ENCODE assay signal across 8 cellular contexts in the genomic region with DNA sequence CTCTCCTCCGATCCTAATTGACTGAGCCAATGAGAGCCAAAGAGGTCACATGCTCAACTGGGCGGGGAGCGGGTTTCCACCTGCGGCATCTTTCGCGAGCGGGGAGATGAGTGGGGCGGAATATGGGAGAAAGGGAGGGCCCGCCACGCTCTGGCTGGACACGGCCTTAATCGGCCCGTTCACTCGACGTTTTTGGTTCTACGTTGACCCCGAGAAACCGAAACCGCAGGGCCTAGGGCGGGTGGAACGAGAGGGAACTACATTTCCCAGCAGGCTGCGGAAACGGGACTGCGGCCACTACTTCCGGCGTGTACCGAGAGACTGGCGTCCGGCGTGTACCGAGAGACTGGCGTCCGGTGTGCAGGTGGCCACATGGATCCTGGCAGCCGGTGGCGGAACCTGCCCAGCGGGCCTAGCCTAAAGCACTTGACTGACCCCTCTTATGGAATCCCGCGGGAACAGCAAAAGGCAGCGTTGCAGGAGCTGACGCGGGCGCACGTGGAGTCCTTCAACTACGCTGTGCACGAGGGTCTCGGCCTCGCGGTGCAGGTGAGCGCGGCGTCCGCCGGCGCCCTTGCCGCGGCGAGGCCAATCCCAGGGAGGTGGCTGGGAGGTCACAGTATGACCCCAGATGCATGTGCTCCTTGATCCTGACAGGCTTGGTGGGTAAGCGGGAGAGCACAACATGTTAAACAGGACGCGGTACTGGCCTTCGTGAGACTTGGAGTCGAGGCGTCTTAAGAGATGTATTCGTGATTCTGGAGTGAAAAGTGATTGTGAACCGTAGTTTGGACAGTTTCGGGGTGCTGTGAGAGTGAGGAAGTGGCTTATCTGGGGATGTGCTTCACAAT. TPM values are rescaled to one million over a fixed set of nuclear protein-coding genes. Genes with fewer than 3 reads are reported as not detected.
A peak's percentile ranks its signal among the peaks of the same experiment; 100 is the strongest.
DNase-seq lines count a peak whose midpoint lies in the region; ATAC-seq lines count a peak whose summit lies in the region.

A gene with protein sequence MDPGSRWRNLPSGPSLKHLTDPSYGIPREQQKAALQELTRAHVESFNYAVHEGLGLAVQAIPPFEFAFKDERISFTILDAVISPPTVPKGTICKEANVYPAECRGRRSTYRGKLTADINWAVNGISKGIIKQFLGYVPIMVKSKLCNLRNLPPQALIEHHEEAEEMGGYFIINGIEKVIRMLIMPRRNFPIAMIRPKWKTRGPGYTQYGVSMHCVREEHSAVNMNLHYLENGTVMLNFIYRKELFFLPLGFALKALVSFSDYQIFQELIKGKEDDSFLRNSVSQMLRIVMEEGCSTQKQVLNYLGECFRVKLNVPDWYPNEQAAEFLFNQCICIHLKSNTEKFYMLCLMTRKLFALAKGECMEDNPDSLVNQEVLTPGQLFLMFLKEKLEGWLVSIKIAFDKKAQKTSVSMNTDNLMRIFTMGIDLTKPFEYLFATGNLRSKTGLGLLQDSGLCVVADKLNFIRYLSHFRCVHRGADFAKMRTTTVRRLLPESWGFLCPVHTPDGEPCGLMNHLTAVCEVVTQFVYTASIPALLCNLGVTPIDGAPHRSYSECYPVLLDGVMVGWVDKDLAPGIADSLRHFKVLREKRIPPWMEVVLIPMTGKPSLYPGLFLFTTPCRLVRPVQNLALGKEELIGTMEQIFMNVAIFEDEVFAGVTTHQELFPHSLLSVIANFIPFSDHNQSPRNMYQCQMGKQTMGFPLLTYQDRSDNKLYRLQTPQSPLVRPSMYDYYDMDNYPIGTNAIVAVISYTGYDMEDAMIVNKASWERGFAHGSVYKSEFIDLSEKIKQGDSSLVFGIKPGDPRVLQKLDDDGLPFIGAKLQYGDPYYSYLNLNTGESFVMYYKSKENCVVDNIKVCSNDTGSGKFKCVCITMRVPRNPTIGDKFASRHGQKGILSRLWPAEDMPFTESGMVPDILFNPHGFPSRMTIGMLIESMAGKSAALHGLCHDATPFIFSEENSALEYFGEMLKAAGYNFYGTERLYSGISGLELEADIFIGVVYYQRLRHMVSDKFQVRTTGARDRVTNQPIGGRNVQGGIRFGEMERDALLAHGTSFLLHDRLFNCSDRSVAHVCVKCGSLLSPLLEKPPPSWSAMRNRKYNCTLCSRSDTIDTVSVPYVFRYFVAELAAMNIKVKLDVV (plus strand): TSS at position 343 of the 851 bp plus-strand sequence. CDS start 30 bp downstream, at position 373.

- peaks cover 0 to 1% of the 10 kb centered on the region in 2 donors for H3K27me3 Mint-ChIP-seq in CD8-positive, alpha-beta memory T cell
- no peaks in the 10 kb centered on the region for H3K27me3 Mint-ChIP-seq in activated CD8-positive, alpha-beta T cell treated with anti-CD3 and anti-CD28 coated beads, Interleukin-2, amount 10 ng/mL, durations not matched to agents 7 days and 5 days (ENCODE audit: low read depth)

- CTCF ChIA-PET in CD8-positive, alpha-beta memory T cell (lab: Charles Lee): no interaction called here
- CTCF ChIA-PET in activated CD8-positive, alpha-beta T cell treated with anti-CD3 and anti-CD28 coated beads, Interleukin-2, amount 10 ng/mL, durations not matched to agents 7 days and 5 days (lab: Charles Lee): interaction anchor here (0.8 to 1.6 kb wide), 3 partner anchors 10 to 41 kb away, joined by 4 to 6 read pairs (median 6); no protein-coding TSS in a partner anchor

- H3K4me1 Mint-ChIP-seq in CD8-positive, alpha-beta memory T cell: peaks cover 18 to 30% (median 20%) of the 10 kb centered on the region in 3 donors
- H3K4me1 Mint-ChIP-seq in activated CD8-positive, alpha-beta T cell treated with anti-CD3 and anti-CD28 coated beads, Interleukin-2, amount 10 ng/mL, durations not matched to agents 7 days and 5 days (ENCODE audit: low read depth): peaks cover 21% of the 10 kb centered on the region

- peaks cover 0 to 17% (median 2%) of the 10 kb centered on the region in 3 donors for H3K36me3 Mint-ChIP-seq in CD8-positive, alpha-beta memory T cell
- peaks cover 8% of the 10 kb centered on the region for H3K36me3 Mint-ChIP-seq in activated CD8-positive, alpha-beta T cell treated with anti-CD3 and anti-CD28 coated beads, Interleukin-2, amount 10 ng/mL, durations not matched to agents 7 days and 5 days (ENCODE audit: low read depth)

- POLR2A ChIA-PET in CD8-positive, alpha-beta memory T cell (lab: Charles Lee): no interaction called here
- POLR2A ChIA-PET in activated CD8-positive, alpha-beta T cell treated with anti-CD3 and anti-CD28 coated beads, Interleukin-2, amount 10 ng/mL, durations not matched to agents 7 days and 5 days (lab: Charles Lee): interaction anchor here (0.6 to 1.5 kb wide), 3 partner anchors 22 to 264 kb away, joined by 3 to 5 read pairs (median 3); no protein-coding TSS in a partner anchor

- H3K36me3 ChIP-seq in CD8-positive, alpha-beta memory T cell (ENCODE audit: insufficient read depth, low read length): peaks cover 5% of the 10 kb centered on the region
- H3K36me3 ChIP-seq in effector memory CD4-positive, alpha-beta T cell (ENCODE audit: control insufficient read depth, insufficient read depth, low read length): peaks cover 6% of the 10 kb centered on the region

- peak within 1 kb of the TSS; percentile 93 for H3K27ac ChIP-seq in CD8-positive, alpha-beta memory T cell (ENCODE audit: low read depth, low read length)
- H3K27ac ChIP-seq in effector memory CD4-positive, alpha-beta T cell (ENCODE audit: insufficient read depth, low read length, poor library complexity, severe bottlenecking): peak within 1 kb of the TSS; percentile 84

- H3K9me3 Mint-ChIP-seq in CD8-positive, alpha-beta memory T cell: no peaks in the 10 kb centered on the region
- no peaks in the 10 kb centered on the region for H3K9me3 Mint-ChIP-seq in activated CD8-positive, alpha-beta T cell treated with anti-CD3 and anti-CD28 coated beads, Interleukin-2, amount 10 ng/mL, durations not matched to agents 7 days and 5 days (ENCODE audit: insufficient read depth)

- peak; percentile 61 to 83 (median 74) for DNase-seq in CD8-positive, alpha-beta memory T cell
- DNase-seq in NCI-H82 (lab: John Stamatoyannopoulos, UW) (peak; percentile 91), lung microvascular endothelial cell (ENCODE audit: low read depth in 2 of 2) (peak; percentile 83 to 85)
- peak; percentile 86 for DNase-seq in activated CD8-positive, alpha-beta T cell treated with anti-CD3 and anti-CD28 coated beads, Interleukin-2, amount 10 ng/mL, durations not matched to agents 7 days and 5 days
- DNase-seq in effector memory CD4-positive, alpha-beta T cell: peak in 2 of 3 donors; percentile 44 to 68
- DNase-seq in stimulated activated CD4-positive, alpha-beta T cell treated with anti-CD3 and anti-CD28 coated beads, TNF-alpha, amount 100 ng/mL, for 48 hours (ENCODE audit: low read depth in 3 of 3): peak; percentile 54 to 74 (median 63)

- no peaks in the 10 kb centered on the region for H3K27me3 ChIP-seq in CD8-positive, alpha-beta memory T cell (ENCODE audit: insufficient read depth, low read length, poor library complexity, severe bottlenecking)
- no peaks in the 10 kb centered on the region for H3K27me3 ChIP-seq in effector memory CD4-positive, alpha-beta T cell (replicated peaks; ENCODE audit: control insufficient read depth, insufficient read depth, low read length, poor library complexity, severe bottlenecking)

- ATAC-seq in GM19452 (IDR thresholded peaks at IDR 0.05; ENCODE audit: unreplicated experiment) (peak; percentile 78), HG03571 (IDR thresholded peaks at IDR 0.05; ENCODE audit: unreplicated experiment) (peak; percentile 77)
- ATAC-seq in activated CD8-positive, alpha-beta T cell treated with anti-CD3 and anti-CD28 coated beads, Interleukin-2, amount 10 ng/mL, durations not matched to agents 7 days and 5 days: peak; percentile 84

- H3K4me1 ChIP-seq in CD8-positive, alpha-beta memory T cell (ENCODE audit: insufficient read depth, low read length): peaks cover 17% of the 10 kb centered on the region
- H3K4me1 ChIP-seq in effector memory CD4-positive, alpha-beta T cell (ENCODE audit: control insufficient read depth, insufficient read depth, low read length, poor library complexity, severe bottlenecking): peaks cover 11% of the 10 kb centered on the region

- no peak within 1 kb of the TSS for H3K4me3 Mint-ChIP-seq in CD8-positive, alpha-beta memory T cell
- no peak within 1 kb of the TSS for H3K4me3 Mint-ChIP-seq in activated CD8-positive, alpha-beta T cell treated with anti-CD3 and anti-CD28 coated beads, Interleukin-2, amount 10 ng/mL, durations not matched to agents 7 days and 5 days

- H3K4me3 ChIP-seq in CD8-positive, alpha-beta memory T cell (ENCODE audit: low read length): peak within 1 kb of the TSS; percentile 90
- peak within 1 kb of the TSS; percentile 87 for H3K4me3 ChIP-seq in effector memory CD4-positive, alpha-beta T cell (ENCODE audit: insufficient read depth, low read depth, low read length, poor library complexity, severe bottlenecking)

- H3K9me3 ChIP-seq in CD8-positive, alpha-beta memory T cell (ENCODE audit: low read length): no peaks in the 10 kb centered on the region
- H3K9me3 ChIP-seq in effector memory CD4-positive, alpha-beta T cell (ENCODE audit: control insufficient read depth, low read length): no peaks in the 10 kb centered on the region

- H3K27ac Mint-ChIP-seq in CD8-positive, alpha-beta memory T cell: no peak within 1 kb of the TSS
- H3K27ac Mint-ChIP-seq in activated CD8-positive, alpha-beta T cell treated with anti-CD3 and anti-CD28 coated beads, Interleukin-2, amount 10 ng/mL, durations not matched to agents 7 days and 5 days: no peak within 1 kb of the TSS

RNA-seq across cellular contexts. Expression of the gene that starts here (rescaled TPM):
- 10 to 100 TPM; 67.1 to 78.4 TPM for total RNA-seq in CD8-positive, alpha-beta memory T cell
- 24.3 TPM for polyA plus RNA-seq in CD8-positive, alpha-beta memory T cell
- total RNA-seq in activated CD8-positive, alpha-beta T cell treated with anti-CD3 and anti-CD28 coated beads, Interleukin-2, amount 10 ng/mL, durations not matched to agents 7 days and 5 days: 10 to 100 TPM; 34.3 to 38.1 TPM
- total RNA-seq in lung microvascular endothelial cell: 12.0 and 16.3 TPM in 2 replicates

Comparison
In these comparisons a context has a peak if more than half of its experiments do, and no peak if none do; other contexts are left out.
1. Peak in every context shown above with its lines: DNase-seq, ATAC-seq, H3K4me3 ChIP-seq and H3K27ac ChIP-seq.